ENCODE assay signal across 13 cellular contexts in the genomic region with DNA sequence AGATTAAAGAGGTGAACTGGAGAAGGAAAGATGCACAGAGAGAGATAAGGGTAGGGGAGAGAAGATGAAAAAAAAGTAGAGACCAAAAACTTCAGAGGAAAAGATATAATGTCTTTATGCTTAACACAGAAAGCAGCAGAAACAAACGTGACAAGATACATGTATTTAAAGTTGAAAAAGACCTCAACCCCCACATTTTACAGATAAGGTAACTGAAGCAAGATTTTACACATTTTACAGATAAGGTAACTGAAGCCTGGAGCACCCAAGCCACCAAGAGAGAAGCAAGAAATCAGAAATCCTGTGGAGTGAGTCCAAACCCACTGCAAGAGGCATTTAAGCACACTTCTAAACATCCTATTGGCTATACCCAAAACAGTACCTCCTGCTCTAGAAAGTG.
DNase-seq lines count a peak whose midpoint lies in the region; ATAC-seq lines count a peak whose summit lies in the region.
"Had no signal": no experiment of that assay in that cellular context is flagged by ENCODE, and none has a peak within 500 bp of the region (broad histone marks: within the 10 kb centered on the region; RNA-seq: fewer than 3 reads in every experiment).

No MANE protein-coding gene starts in this region.

- ATAC-seq in stimulated activated naive CD8-positive, alpha-beta T cell treated with anti-CD3 and anti-CD28 coated beads, Interleukin-15, Interleukin-2, amounts not matched to agents 100 U/mL and 50 U/mL, for 24 hours: no peak
- ATAC-seq in T-cell (replicated peaks in 1 of 4): no peak
- ATAC-seq in activated naive CD8-positive, alpha-beta T cell treated with anti-CD3 and anti-CD28 coated beads, Interleukin-2, amount 50 U/mL, for 24 hours: no peak
- ATAC-seq in activated CD8-positive, alpha-beta memory T cell treated with anti-CD3 and anti-CD28 coated beads, Interleukin-2, amount 10 ng/mL, durations not matched to agents 7 days and 5 days: no peak

- H3K36me3 Mint-ChIP-seq in stimulated activated naive CD8-positive, alpha-beta T cell treated with anti-CD3 and anti-CD28 coated beads, Interleukin-15, Interleukin-2, amounts not matched to agents 100 ng/mL and 50 ng/mL, for 24 hours (ENCODE audit: low read depth): peaks cover 66% of the 10 kb centered on the region
- peaks cover 27% of the 10 kb centered on the region for H3K36me3 Mint-ChIP-seq in T-cell
- peaks cover 65% of the 10 kb centered on the region for H3K36me3 Mint-ChIP-seq in activated naive CD8-positive, alpha-beta T cell treated with anti-CD3 and anti-CD28 coated beads, Interleukin-2, amount 50 U/mL, for 24 hours (ENCODE audit: low read depth)
- peaks cover 12% of the 10 kb centered on the region for H3K36me3 Mint-ChIP-seq in activated CD8-positive, alpha-beta memory T cell treated with anti-CD3 and anti-CD28 coated beads, Interleukin-2, amount 10 ng/mL, durations not matched to agents 7 days and 5 days

- peak overlapping the region; percentile 73 for H3K27ac Mint-ChIP-seq in stimulated activated naive CD8-positive, alpha-beta T cell treated with anti-CD3 and anti-CD28 coated beads, Interleukin-15, Interleukin-2, amounts not matched to agents 100 ng/mL and 50 ng/mL, for 24 hours
- H3K27ac Mint-ChIP-seq in T-cell: peak overlapping the region; percentile 76 to 77
- peak overlapping the region; percentile 23 for H3K27ac Mint-ChIP-seq in activated naive CD8-positive, alpha-beta T cell treated with anti-CD3 and anti-CD28 coated beads, Interleukin-2, amount 50 U/mL, for 24 hours
- no peak overlapping the region for H3K27ac Mint-ChIP-seq in activated CD8-positive, alpha-beta memory T cell treated with anti-CD3 and anti-CD28 coated beads, Interleukin-2, amount 10 ng/mL, durations not matched to agents 7 days and 5 days

- peak overlapping the region; percentile 11 for H3K4me3 Mint-ChIP-seq in stimulated activated naive CD8-positive, alpha-beta T cell treated with anti-CD3 and anti-CD28 coated beads, Interleukin-15, Interleukin-2, amounts not matched to agents 100 ng/mL and 50 ng/mL, for 24 hours
- peak overlapping the region in 1 of 3 donors; percentile 6 for H3K4me3 Mint-ChIP-seq in T-cell
- no peak overlapping the region for H3K4me3 Mint-ChIP-seq in activated naive CD8-positive, alpha-beta T cell treated with anti-CD3 and anti-CD28 coated beads, Interleukin-2, amount 50 U/mL, for 24 hours
- no peak overlapping the region for H3K4me3 Mint-ChIP-seq in activated CD8-positive, alpha-beta memory T cell treated with anti-CD3 and anti-CD28 coated beads, Interleukin-2, amount 10 ng/mL, durations not matched to agents 7 days and 5 days

- no peaks in the 10 kb centered on the region for H3K9me3 Mint-ChIP-seq in stimulated activated naive CD8-positive, alpha-beta T cell treated with anti-CD3 and anti-CD28 coated beads, Interleukin-15, Interleukin-2, amounts not matched to agents 100 ng/mL and 50 ng/mL, for 24 hours
- H3K9me3 Mint-ChIP-seq in T-cell: no peaks in the 10 kb centered on the region
- H3K9me3 Mint-ChIP-seq in activated naive CD8-positive, alpha-beta T cell treated with anti-CD3 and anti-CD28 coated beads, Interleukin-2, amount 50 U/mL, for 24 hours: no peaks in the 10 kb centered on the region
- H3K9me3 Mint-ChIP-seq in activated CD8-positive, alpha-beta memory T cell treated with anti-CD3 and anti-CD28 coated beads, Interleukin-2, amount 10 ng/mL, durations not matched to agents 7 days and 5 days (ENCODE audit: low read depth): no peaks in the 10 kb centered on the region

- POLR2A ChIA-PET in T-cell (lab: Charles Lee): interaction anchor here in 1 of 2 donors (0.7 kb wide), 1 partner anchor 675 kb away, joined by 3 read pairs; no protein-coding TSS in a partner anchor

- H3K4me1 Mint-ChIP-seq in stimulated activated naive CD8-positive, alpha-beta T cell treated with anti-CD3 and anti-CD28 coated beads, Interleukin-15, Interleukin-2, amounts not matched to agents 100 ng/mL and 50 ng/mL, for 24 hours (ENCODE audit: low read depth): peaks cover 55% of the 10 kb centered on the region
- H3K4me1 Mint-ChIP-seq in T-cell: peaks cover 29 to 54% (median 43%) of the 10 kb centered on the region in 3 donors
- peaks cover 61% of the 10 kb centered on the region for H3K4me1 Mint-ChIP-seq in activated naive CD8-positive, alpha-beta T cell treated with anti-CD3 and anti-CD28 coated beads, Interleukin-2, amount 50 U/mL, for 24 hours
- H3K4me1 Mint-ChIP-seq in activated CD8-positive, alpha-beta memory T cell treated with anti-CD3 and anti-CD28 coated beads, Interleukin-2, amount 10 ng/mL, durations not matched to agents 7 days and 5 days: peaks cover 10% of the 10 kb centered on the region

- H3K27me3 Mint-ChIP-seq in stimulated activated naive CD8-positive, alpha-beta T cell treated with anti-CD3 and anti-CD28 coated beads, Interleukin-15, Interleukin-2, amounts not matched to agents 100 ng/mL and 50 ng/mL, for 24 hours: no peaks in the 10 kb centered on the region
- no peaks in the 10 kb centered on the region for H3K27me3 Mint-ChIP-seq in T-cell
- no peaks in the 10 kb centered on the region for H3K27me3 Mint-ChIP-seq in activated naive CD8-positive, alpha-beta T cell treated with anti-CD3 and anti-CD28 coated beads, Interleukin-2, amount 50 U/mL, for 24 hours
- no peaks in the 10 kb centered on the region for H3K27me3 Mint-ChIP-seq in activated CD8-positive, alpha-beta memory T cell treated with anti-CD3 and anti-CD28 coated beads, Interleukin-2, amount 10 ng/mL, durations not matched to agents 7 days and 5 days

- CTCF ChIA-PET in T-cell (lab: Charles Lee): no interaction called here
- CTCF ChIA-PET in activated CD8-positive, alpha-beta memory T cell treated with anti-CD3 and anti-CD28 coated beads, Interleukin-2, amount 10 ng/mL, durations not matched to agents 7 days and 5 days (lab: Charles Lee): no interaction called here

- DNase-seq in stimulated activated naive CD8-positive, alpha-beta T cell treated with anti-CD3 and anti-CD28 coated beads, Interleukin-15, Interleukin-2, amounts not matched to agents 100 U/mL and 50 U/mL, for 24 hours: no peak
- DNase-seq in T-cell (no peak), DMS79 treated with DMSO at 0.1 percent for 48 hours (lab: John Stamatoyannopoulos, UW) (no peak), GM03348 (ENCODE audit: low spot score) (no peak)
- DNase-seq in activated naive CD8-positive, alpha-beta T cell treated with anti-CD3 and anti-CD28 coated beads, Interleukin-2, amount 50 U/mL, for 24 hours: no peak
- DNase-seq in activated CD8-positive, alpha-beta memory T cell treated with anti-CD3 and anti-CD28 coated beads, Interleukin-2, amount 10 ng/mL, durations not matched to agents 7 days and 5 days: no peak
- DNase-seq: COR-L47, H7, Kasumi-1, NCI-H187 treated with DMSO at 0.1 percent for 48 hours, NCI-H446, NCI-H748 treated with DMSO at 0.1 percent for 48 hours had no signal
